ENCODE assay signal across 20 cellular contexts in genomic region chr17:2972749-2973148, GRCh38.
"Had no signal": no experiment of that assay in that cellular context is flagged by ENCODE, and none has a peak within 500 bp of the region (broad histone marks: within the 10 kb centered on the region; RNA-seq: fewer than 3 reads in every experiment).

No MANE protein-coding gene starts in this region.

- FAIRE-seq: astrocyte, colon, TTC549 had no signal

- H3K27me3 Mint-ChIP-seq: activated naive CD8-positive, alpha-beta T cell treated with anti-CD3 and anti-CD28 coated beads for 36 hours; activated T-cell treated with anti-CD3 and anti-CD28 coated beads, Interleukin-2, amount 50 U/mL, for 24 hours; central memory CD8-positive, alpha-beta T cell; effector memory CD8-positive, alpha-beta T cell; naive thymus-derived CD8-positive, alpha-beta T cell; stimulated activated naive CD8-positive, alpha-beta T cell treated with anti-CD3 and anti-CD28 coated beads, Interleukin-15, Interleukin-2, amounts not matched to agents 100 ng/mL and 50 ng/mL, for 24 hours had no signal

- DNase-seq: activated CD4-positive, alpha-beta T cell treated with anti-CD3 and anti-CD28 coated beads for 1 hour; activated CD8-positive, alpha-beta memory T cell treated with anti-CD3 and anti-CD28 coated beads, Interleukin-2, amount 50 U/mL, for 4 hours; activated naive CD4-positive, alpha-beta T cell; activated naive CD8-positive, alpha-beta T cell treated with anti-CD3 and anti-CD28 coated beads for 36 hours; activated T-cell treated with anti-CD3 and anti-CD28 coated beads, Interleukin-2, amount 50 U/mL, for 24 hours; effector memory CD8-positive, alpha-beta T cell; esophagus squamous epithelium; gastrocnemius medialis; hippocampal formation; left ventricle myocardium inferior; naive thymus-derived CD8-positive, alpha-beta T cell; stimulated activated CD4-positive, alpha-beta T cell treated with anti-CD3 and anti-CD28 coated beads, Interleukin-4, amount 100 ng/mL, for 24 hours; substantia nigra; thyroid gland had no signal

- H3K9me3 Mint-ChIP-seq: activated naive CD8-positive, alpha-beta T cell treated with anti-CD3 and anti-CD28 coated beads for 36 hours; activated T-cell treated with anti-CD3 and anti-CD28 coated beads, Interleukin-2, amount 50 U/mL, for 24 hours; activated T-helper 2 cell treated with anti-CD3 and anti-CD28 coated beads, Interferon-gamma antibody, Interleukin-2, Interleukin-4, amounts not matched to agents 10 μg/mL and 5 μg/mL and 100 μg/mL, durations not matched to agents 14 hours and 24 hours and 36 hours; central memory CD8-positive, alpha-beta T cell; effector memory CD8-positive, alpha-beta T cell; naive thymus-derived CD8-positive, alpha-beta T cell; stimulated activated naive CD8-positive, alpha-beta T cell treated with anti-CD3 and anti-CD28 coated beads, Interleukin-15, Interleukin-2, amounts not matched to agents 100 ng/mL and 50 ng/mL, for 24 hours had no signal

- H3K4me1 Mint-ChIP-seq: activated naive CD8-positive, alpha-beta T cell treated with anti-CD3 and anti-CD28 coated beads for 36 hours had no signal

- H3K4me3 Mint-ChIP-seq: activated naive CD8-positive, alpha-beta T cell treated with anti-CD3 and anti-CD28 coated beads for 36 hours; activated T-cell treated with anti-CD3 and anti-CD28 coated beads, Interleukin-2, amount 50 U/mL, for 24 hours; central memory CD8-positive, alpha-beta T cell; effector memory CD8-positive, alpha-beta T cell; naive thymus-derived CD8-positive, alpha-beta T cell; stimulated activated naive CD8-positive, alpha-beta T cell treated with anti-CD3 and anti-CD28 coated beads, Interleukin-15, Interleukin-2, amounts not matched to agents 100 ng/mL and 50 ng/mL, for 24 hours had no signal

- H3K27ac Mint-ChIP-seq: activated naive CD8-positive, alpha-beta T cell treated with anti-CD3 and anti-CD28 coated beads for 36 hours; activated T-cell treated with anti-CD3 and anti-CD28 coated beads, Interleukin-2, amount 50 U/mL, for 24 hours; activated T-helper 2 cell treated with anti-CD3 and anti-CD28 coated beads, Interferon-gamma antibody, Interleukin-2, Interleukin-4, amounts not matched to agents 10 μg/mL and 5 μg/mL and 100 μg/mL, durations not matched to agents 14 hours and 24 hours and 36 hours; effector memory CD8-positive, alpha-beta T cell; stimulated activated naive CD8-positive, alpha-beta T cell treated with anti-CD3 and anti-CD28 coated beads, Interleukin-15, Interleukin-2, amounts not matched to agents 100 ng/mL and 50 ng/mL, for 24 hours had no signal

- H3K36me3 Mint-ChIP-seq: activated naive CD8-positive, alpha-beta T cell treated with anti-CD3 and anti-CD28 coated beads for 36 hours had no signal

- ATAC-seq: effector memory CD8-positive, alpha-beta T cell; gastrocnemius medialis; naive thymus-derived CD8-positive, alpha-beta T cell had no signal
